In the genomic region with DNA sequence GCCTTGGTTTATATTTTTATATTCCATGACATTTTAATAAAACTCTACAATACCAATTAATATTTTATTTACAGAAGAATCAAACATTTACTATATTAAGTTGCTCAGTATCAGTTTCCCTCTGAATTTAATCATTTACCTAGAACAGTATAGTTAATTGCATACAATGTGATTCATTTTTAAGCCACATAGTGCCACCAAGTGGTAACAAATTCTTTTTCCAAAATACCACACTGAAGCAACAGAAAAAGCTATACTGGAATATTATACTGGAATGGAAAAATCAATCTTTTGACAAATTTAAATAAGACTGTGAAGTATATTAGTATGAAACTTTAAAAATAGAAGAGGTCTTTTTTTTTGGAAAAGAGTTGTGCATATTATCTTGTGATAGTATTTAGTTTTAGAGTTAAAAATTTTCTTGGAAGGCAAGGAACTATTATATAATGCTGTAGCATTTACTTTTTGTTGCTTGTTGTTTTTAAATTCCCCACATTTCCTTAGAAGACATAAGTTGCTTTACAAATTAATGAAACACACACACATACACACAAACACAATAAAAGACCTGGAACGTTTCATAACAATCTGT, we compare ENCODE assay signal across 8 cellular contexts. TPM values are rescaled to one million over a fixed set of nuclear protein-coding genes. Genes with fewer than 3 reads are reported as not detected.
DNase-seq lines count a peak whose midpoint lies in the region; ATAC-seq and TF ChIP-seq lines count a peak whose summit lies in the region.

No MANE protein-coding gene starts in this region.

- H3K36me3 ChIP-seq in Karpas-422 (ENCODE audit: insufficient read depth, low read length): peaks cover 21% of the 10 kb centered on the region
- no peaks in the 10 kb centered on the region for H3K36me3 ChIP-seq in ascending aorta

- H3K9me2 ChIP-seq in Karpas-422 (replicated peaks; ENCODE audit: insufficient read depth, low read length): no peaks in the 10 kb centered on the region

- H3K27ac ChIP-seq in Karpas-422 (ENCODE audit: low read length) (no peak overlapping the region), ascending aorta (no peak overlapping the region)

- no peak overlapping the region for H2AFZ ChIP-seq in Karpas-422 (ENCODE audit: low read length)

- CTCF ChIA-PET in activated CD8-positive, alpha-beta memory T cell treated with anti-CD3 and anti-CD28 coated beads, Interleukin-2, amount 10 ng/mL, durations not matched to agents 7 days and 5 days (lab: Charles Lee): interaction anchor here (1.4 kb wide), 1 partner anchor 19 kb away, joined by 3 read pairs; no protein-coding TSS in a partner anchor

- no peak overlapping the region for H3K4me3 ChIP-seq in Karpas-422 (ENCODE audit: low read length)
- H3K4me3 ChIP-seq in ascending aorta: no peak overlapping the region

- no peaks in the 10 kb centered on the region for H4K20me1 ChIP-seq in Karpas-422 (ENCODE audit: insufficient read depth, low read depth, low read length)

- intact Hi-C loops in ascending aorta (cut with DNase I): loop anchor here (10.0 kb wide), 1 partner anchor 830 kb away; no protein-coding TSS in a partner anchor

- H3K4me3 Mint-ChIP-seq in memory B cell: no peak overlapping the region
- no peak overlapping the region for H3K4me3 Mint-ChIP-seq in activated CD8-positive, alpha-beta memory T cell treated with anti-CD3 and anti-CD28 coated beads, Interleukin-2, amount 10 ng/mL, durations not matched to agents 7 days and 5 days

- H3K4me2 ChIP-seq in Karpas-422 (ENCODE audit: low read depth, low read length, poor library complexity, severe bottlenecking): no peak overlapping the region

- H3K4me1 ChIP-seq in Karpas-422 (ENCODE audit: low read length) (no peaks in the 10 kb centered on the region), ascending aorta (peaks cover 0 to 2% of the 10 kb centered on the region in 2 donors)

- no peaks in the 10 kb centered on the region for H3K9me3 Mint-ChIP-seq in memory B cell
- no peaks in the 10 kb centered on the region for H3K9me3 Mint-ChIP-seq in activated CD8-positive, alpha-beta memory T cell treated with anti-CD3 and anti-CD28 coated beads, Interleukin-2, amount 10 ng/mL, durations not matched to agents 7 days and 5 days (ENCODE audit: low read depth)

- ATAC-seq in memory B cell (ENCODE audit: low read depth): peak; percentile 24
- ATAC-seq in GM18858 (IDR thresholded peaks at IDR 0.05; ENCODE audit: unreplicated experiment): no peak
- ATAC-seq in activated CD8-positive, alpha-beta memory T cell treated with anti-CD3 and anti-CD28 coated beads, Interleukin-2, amount 10 ng/mL, durations not matched to agents 7 days and 5 days: no peak

- DNase-seq in EL (peak; percentile 11), Karpas-422 (peak; percentile 54), ascending aorta (ENCODE audit: low spot score in 2 of 2) (no peak), memory B cell (ENCODE audit: low spot score in 2 of 2) (no peak), NOMO-1 treated with dmso at 0.1 percent for 144 hours (lab: John Stamatoyannopoulos, UW; ENCODE audit: unreplicated experiment) (no peak)
- DNase-seq in stimulated activated CD4-positive, alpha-beta T cell treated with anti-CD3 and anti-CD28 coated beads, Interleukin-4, amount 100 ng/mL, for 1 hour: no peak
- DNase-seq in activated CD8-positive, alpha-beta memory T cell treated with anti-CD3 and anti-CD28 coated beads, Interleukin-2, amount 10 ng/mL, durations not matched to agents 7 days and 5 days: no peak

- H3K9me3 ChIP-seq in Karpas-422 (ENCODE audit: low read length): no peaks in the 10 kb centered on the region
- H3K9me3 ChIP-seq in ascending aorta: no peaks in the 10 kb centered on the region

- TF ChIP-seq CTCF in ascending aorta (IDR thresholded peaks at IDR 0.05): peak in 2 of 3 experiments; percentile 8 to 35

- H3K27me3 Mint-ChIP-seq in memory B cell: no peaks in the 10 kb centered on the region
- no peaks in the 10 kb centered on the region for H3K27me3 Mint-ChIP-seq in activated CD8-positive, alpha-beta memory T cell treated with anti-CD3 and anti-CD28 coated beads, Interleukin-2, amount 10 ng/mL, durations not matched to agents 7 days and 5 days

- no peak overlapping the region for H3K9ac ChIP-seq in Karpas-422 (ENCODE audit: low read length)

- no peaks in the 10 kb centered on the region for H3K27me3 ChIP-seq in Karpas-422 (ENCODE audit: low read length)
- H3K27me3 ChIP-seq in ascending aorta: no peaks in the 10 kb centered on the region

- H3K79me2 ChIP-seq in Karpas-422 (ENCODE audit: low read length): peaks cover 95% of the 10 kb centered on the region

- peaks cover 36% of the 10 kb centered on the region for H3K4me1 Mint-ChIP-seq in memory B cell
- H3K4me1 Mint-ChIP-seq in activated CD8-positive, alpha-beta memory T cell treated with anti-CD3 and anti-CD28 coated beads, Interleukin-2, amount 10 ng/mL, durations not matched to agents 7 days and 5 days: peaks cover 5% of the 10 kb centered on the region

- H3K36me3 Mint-ChIP-seq in memory B cell: peaks cover 19% of the 10 kb centered on the region
- H3K36me3 Mint-ChIP-seq in activated CD8-positive, alpha-beta memory T cell treated with anti-CD3 and anti-CD28 coated beads, Interleukin-2, amount 10 ng/mL, durations not matched to agents 7 days and 5 days: peaks cover 17% of the 10 kb centered on the region

- H3K27ac Mint-ChIP-seq in memory B cell: peak overlapping the region; percentile 76
- H3K27ac Mint-ChIP-seq in activated CD8-positive, alpha-beta memory T cell treated with anti-CD3 and anti-CD28 coated beads, Interleukin-2, amount 10 ng/mL, durations not matched to agents 7 days and 5 days: no peak overlapping the region

RNA-seq across cellular contexts. Expression of gene ZNF644, which starts 57.3 kb away (rescaled TPM):
- 41.9 and 93.5 TPM in 2 replicates for total RNA-seq in Karpas-422 (2014; rRNA removed; shearing (Covaris generic); ENCODE audit: low replicate concordance)
- total RNA-seq in ascending aorta: 17.1 TPM
- 10 to 100 TPM; 49.3 to 49.6 TPM for total RNA-seq in activated CD8-positive, alpha-beta memory T cell treated with anti-CD3 and anti-CD28 coated beads, Interleukin-2, amount 10 ng/mL, durations not matched to agents 7 days and 5 days

Comparison
In these comparisons a context has a peak if more than half of its experiments do, and no peak if none do; other contexts are left out.
1. DNase-seq: peak in EL (single experiment) and Karpas-422 (single experiment); none in ascending aorta (0 of 2), memory B cell (0 of 2), NOMO-1 treated with dmso at 0.1 percent for 144 hours (single experiment), stimulated activated CD4-positive, alpha-beta T cell treated with anti-CD3 and anti-CD28 coated beads, Interleukin-4, amount 100 ng/mL, for 1 hour (single experiment) and activated CD8-positive, alpha-beta memory T cell treated with anti-CD3 and anti-CD28 coated beads, Interleukin-2, amount 10 ng/mL, durations not matched to agents 7 days and 5 days (single experiment).